In genomic region chr10:122551450-122551849, GRCh38 we compare ENCODE assay signal across 10 cellular contexts. TPM values are rescaled to one million over a fixed set of nuclear protein-coding genes. Genes with fewer than 3 reads are reported as not detected.
DNase-seq lines count a peak whose midpoint lies in the region; ATAC-seq, FAIRE-seq and TF ChIP-seq lines count a peak whose summit lies in the region.
"Had no signal": no experiment of that assay in that cellular context is flagged by ENCODE, and none has a peak within 500 bp of the region (broad histone marks: within the 10 kb centered on the region; RNA-seq: fewer than 3 reads in every experiment).

No MANE protein-coding gene starts in this region.

- CTCF ChIA-PET in IMR-90 (lab: Yijun Ruan, JAX) (no interaction called here), H1 (lab: Charles Lee; ENCODE audit: partially characterized antibody) (interaction anchor here (1.3 to 5.0 kb wide), 3 partner anchors 14 to 92 kb away, joined by 4 to 33 read pairs (median 10); no protein-coding TSS in a partner anchor)
- CTCF ChIA-PET in activated CD8-positive, alpha-beta T cell treated with anti-CD3 and anti-CD28 coated beads for 36 hours (lab: Charles Lee) = interaction anchor here (1.1 to 2.2 kb wide), 2 partner anchors 15 to 26 kb away, joined by 3 to 16 read pairs; no protein-coding TSS in a partner anchor

- H2AK5ac ChIP-seq in IMR-90 (ENCODE audit: low read depth, low read length) = no peak overlapping the region
- H2AK5ac ChIP-seq in H1 (ENCODE audit: low read depth, low read length) = no peak overlapping the region

- TF ChIP-seq CTCF in IMR-90 (conservative IDR thresholded peaks at IDR 0.05; ENCODE audit: low read depth, low read length) (no peak), H1 (IDR thresholded peaks at IDR 0.05; ENCODE audit: control extremely low read depth in 1 of 3, insufficient read depth in 1 of 3, low read depth in 1 of 3, low read length in 3 of 3) (peak in 2 of 3 experiments; percentile 3 to 13; a peak in 2 of 4 replicates), CD14-positive monocyte (IDR thresholded peaks at IDR 0.05) (no peak)
- no peak for TF ChIP-seq CTCF in activated CD8-positive, alpha-beta T cell treated with anti-CD3 and anti-CD28 coated beads for 36 hours (IDR thresholded peaks at IDR 0.05)

- POLR2A ChIA-PET in IMR-90 (lab: Charles Lee; ENCODE audit: unreplicated experiment) (no interaction called here), H1 (lab: Charles Lee; ENCODE audit: partially characterized antibody) (no interaction called here)
- POLR2A ChIA-PET in activated CD8-positive, alpha-beta T cell treated with anti-CD3 and anti-CD28 coated beads for 36 hours (lab: Charles Lee) = interaction anchor here (0.7 kb wide), 1 partner anchor 60 kb away, joined by 3 read pairs; no protein-coding TSS in a partner anchor

- H2BK12ac ChIP-seq in H1 (ENCODE audit: low read depth, low read length) = no peak overlapping the region

- no peaks in the 10 kb centered on the region for H3K27me3 Mint-ChIP-seq in activated CD8-positive, alpha-beta T cell treated with anti-CD3 and anti-CD28 coated beads for 36 hours
- H3K27me3 Mint-ChIP-seq in CD14-positive monocyte (ENCODE audit: low read depth in 3 of 3) = peaks cover 6 to 14% (median 14%) of the 10 kb centered on the region in 3 donors

- H3K56ac ChIP-seq in IMR-90 (ENCODE audit: extremely low read depth, insufficient read depth, low read length) (no peak overlapping the region), H1 (replicated peaks; ENCODE audit: insufficient read length, low read depth, low read length) (no peak overlapping the region)

- H3K27me3 ChIP-seq in IMR-90 (ENCODE audit: control insufficient read depth, insufficient read depth, low read length) = peaks cover 4% of the 10 kb centered on the region; the same call in 1 of the 2 replicates
- no peaks in the 10 kb centered on the region for H3K27me3 ChIP-seq in H1 (replicated peaks in 1 of 4; ENCODE audit: control insufficient read depth in 3 of 4, extremely low read depth in 1 of 4, insufficient read depth in 3 of 4, low read length in 3 of 4)

- H2BK20ac ChIP-seq in IMR-90 (ENCODE audit: low read depth, low read length) (no peak overlapping the region), H1 (ENCODE audit: low read length) (no peak overlapping the region)

- no peak overlapping the region for H2BK15ac ChIP-seq in IMR-90 (ENCODE audit: low read depth, low read length)
- H2BK15ac ChIP-seq in H1 (ENCODE audit: low read length) = no peak overlapping the region

- H3K14ac ChIP-seq in IMR-90 (replicated peaks; ENCODE audit: low read depth, low read length) = no peak overlapping the region
- H3K14ac ChIP-seq in H1 (ENCODE audit: insufficient read length) = no peak overlapping the region

- no peak overlapping the region for H3K4me3 Mint-ChIP-seq in activated CD8-positive, alpha-beta T cell treated with anti-CD3 and anti-CD28 coated beads for 36 hours
- no peak overlapping the region for H3K4me3 Mint-ChIP-seq in CD14-positive monocyte
- H3K4me3 Mint-ChIP-seq: naive B cell had no signal

- H4K20me1 ChIP-seq in IMR-90 (ENCODE audit: insufficient read depth, low read length) (no peaks in the 10 kb centered on the region), H1 (replicated peaks in 1 of 2; ENCODE audit: control insufficient read depth in 1 of 2, insufficient read depth in 2 of 2, low read length in 2 of 2) (no peaks in the 10 kb centered on the region)

- no peak overlapping the region for H3K4me3 ChIP-seq in IMR-90 (ENCODE audit: insufficient read depth, low read depth, low read length)
- no peak overlapping the region for H3K4me3 ChIP-seq in H1 (ENCODE audit: extremely low read depth in 1 of 4, insufficient read depth in 2 of 4, low read depth in 3 of 4, low read length in 4 of 4)

- no peaks in the 10 kb centered on the region for H3K23me2 ChIP-seq in H1 (ENCODE audit: low read depth, low read length)

- dilution Hi-C loops in IMR-90 (cut with HindIII; ENCODE audit: low sequenced_read_pairs, unreplicated experiment) = no loop called here

- H3K23ac ChIP-seq in IMR-90 (ENCODE audit: low read depth, low read length) (no peak overlapping the region), H1 (ENCODE audit: insufficient read length) (no peak overlapping the region)

- H4K8ac ChIP-seq in IMR-90 (ENCODE audit: low read depth in 2 of 2, low read length in 2 of 2) = no peak overlapping the region
- H4K8ac ChIP-seq in H1 (ENCODE audit: extremely low read depth, insufficient read depth, low read length) = no peak overlapping the region

- TF ChIP-seq POLR2A in IMR-90 (IDR thresholded peaks at IDR 0.05; ENCODE audit: low read depth, low read length) (no peak), H1 (IDR thresholded peaks at IDR 0.05; ENCODE audit: control extremely low read depth in 1 of 2, low read depth in 2 of 2, low read length in 2 of 2) (no peak), erythroblast (IDR thresholded peaks at IDR 0.05; ENCODE audit: low read length) (no peak)

- no CpG with 5 or more reads among the region's 9 CpGs for WGBS in IMR-90 (ENCODE audit: extremely low coverage in 2 of 2, insufficient read length in 1 of 2), 2 experiments
- WGBS in H1 (ENCODE audit: extremely low coverage in 1 of 2, insufficient coverage in 1 of 2, insufficient read length in 1 of 2, insufficient replicate concordance in 2 of 2, low coverage in 1 of 2, low lambda C conversion rate in 2 of 2, missing lambda C conversion rate in 1 of 2), 2 experiments = 85% methylated on average over 7 of the region's 9 CpGs; no CpG with 5 or more reads in 1 of the 2 experiments

- TF ChIP-seq EP300 in H1 (IDR thresholded peaks at IDR 0.05; ENCODE audit: borderline replicate concordance in 1 of 2, low read depth in 2 of 2, low read length in 2 of 2) = no peak

- TF ChIP-seq RAD21 in IMR-90 (IDR thresholded peaks at IDR 0.05; ENCODE audit: low read length) = no peak
- TF ChIP-seq RAD21 in H1 (IDR thresholded peaks at IDR 0.05 in 1 of 2, conservative IDR thresholded peaks at IDR 0.05 in 1 of 2; ENCODE audit: low read depth in 2 of 2, low read length in 2 of 2) = peak in 1 of 2 experiments; percentile 11; a peak in 1 of 4 replicates

- no peak overlapping the region for H2BK120ac ChIP-seq in IMR-90 (ENCODE audit: low read depth, low read length)
- no peak overlapping the region for H2BK120ac ChIP-seq in H1 (replicated peaks; ENCODE audit: low read depth, low read length)

- H3K79me2 ChIP-seq in H1 (ENCODE audit: control insufficient read depth in 1 of 2, insufficient read depth in 2 of 2, low read length in 2 of 2) = no peaks in the 10 kb centered on the region

- H3K9me3 ChIP-seq in IMR-90 (ENCODE audit: control insufficient read depth, insufficient read depth, low read length) (no peaks in the 10 kb centered on the region), H1 (ENCODE audit: insufficient read depth in 2 of 2, low read depth in 1 of 2, low read length in 1 of 2) (no peaks in the 10 kb centered on the region)

- H3K9me3 Mint-ChIP-seq in activated CD8-positive, alpha-beta T cell treated with anti-CD3 and anti-CD28 coated beads for 36 hours = no peaks in the 10 kb centered on the region
- H3K9me3 Mint-ChIP-seq in CD14-positive monocyte = peaks cover 0 to 2% (median 0%) of the 10 kb centered on the region in 7 donors

- H3K36me3 ChIP-seq in IMR-90 (ENCODE audit: control insufficient read depth, insufficient read depth, low read length) (no peaks in the 10 kb centered on the region), H1 (ENCODE audit: control insufficient read depth in 2 of 4, insufficient read depth in 4 of 4, low read length in 3 of 4) (no peaks in the 10 kb centered on the region)

- no peak overlapping the region for H4K91ac ChIP-seq in IMR-90 (ENCODE audit: insufficient read depth, low read depth, low read length)
- H4K91ac ChIP-seq in H1 (replicated peaks; ENCODE audit: insufficient read length, low read length) = no peak overlapping the region

- no peak overlapping the region for H3K9ac ChIP-seq in IMR-90 (ENCODE audit: low read depth, low read length)
- H3K9ac ChIP-seq in H1 (replicated peaks in 1 of 4; ENCODE audit: extremely low read depth in 1 of 4, low read depth in 3 of 4, low read length in 3 of 4) = no peak overlapping the region

- no peak overlapping the region for H4K5ac ChIP-seq in IMR-90 (ENCODE audit: low read depth, low read length)
- no peak overlapping the region for H4K5ac ChIP-seq in H1 (ENCODE audit: insufficient read length, low read depth, low read length)

- no TSS peak for BruUV-seq in IMR-90 (replicated peaks; lab: Mats Ljungman, UMichigan)

- DNase-seq in IMR-90 (no peak), H1 (ENCODE audit: low read depth in 1 of 2, low spot score in 2 of 2) (no peak), A172 (ENCODE audit: low spot score) (no peak), erythroblast (lab: John Stamatoyannopoulos, UW) (no peak), CD14-positive monocyte (ENCODE audit: low spot score) (no peak)
- DNase-seq in activated CD8-positive, alpha-beta T cell treated with anti-CD3 and anti-CD28 coated beads for 36 hours = peak; percentile 79
- peak; percentile 47 for DNase-seq in stimulated activated CD4-positive, alpha-beta T cell treated with anti-CD3 and anti-CD28 coated beads, Interleukin-4, amount 100 ng/mL, for 24 hours
- DNase-seq: KBM-7, naive B cell had no signal

- no peaks in the 10 kb centered on the region for H3K36me3 Mint-ChIP-seq in activated CD8-positive, alpha-beta T cell treated with anti-CD3 and anti-CD28 coated beads for 36 hours (ENCODE audit: low read depth)
- no peaks in the 10 kb centered on the region for H3K36me3 Mint-ChIP-seq in CD14-positive monocyte

- in situ Hi-C loops in IMR-90 (cut with MboI; ENCODE audit: low sequenced_read_pairs) = no loop called here

- H3K9me1 ChIP-seq in IMR-90 (ENCODE audit: insufficient read depth, low read length) = no peaks in the 10 kb centered on the region

- H2BK5ac ChIP-seq in IMR-90 (ENCODE audit: low read depth, low read length, poor library complexity, severe bottlenecking) (no peak overlapping the region), H1 (ENCODE audit: low read depth, low read length) (no peak overlapping the region)

- peak overlapping the region; percentile 15 for H3K27ac Mint-ChIP-seq in activated CD8-positive, alpha-beta T cell treated with anti-CD3 and anti-CD28 coated beads for 36 hours
- H3K27ac Mint-ChIP-seq in CD14-positive monocyte = no peak overlapping the region
- H3K27ac Mint-ChIP-seq: naive B cell had no signal

- ATAC-seq in IMR-90 (ENCODE audit: low read depth) (no peak), GM21423 (IDR thresholded peaks at IDR 0.05; ENCODE audit: unreplicated experiment) (no peak)
- peak; percentile 96 for ATAC-seq in activated CD8-positive, alpha-beta T cell treated with anti-CD3 and anti-CD28 coated beads for 36 hours

- no peak for FAIRE-seq in H1 (lab: Jason Lieb, UNC)

- H3K4me1 ChIP-seq in IMR-90 (ENCODE audit: control insufficient read depth, insufficient read depth, low read length) (no peaks in the 10 kb centered on the region), H1 (replicated peaks in 1 of 4; ENCODE audit: control insufficient read depth in 3 of 4, insufficient read depth in 4 of 4, low read length in 3 of 4) (no peaks in the 10 kb centered on the region)

- intact Hi-C loops in IMR-90 (cut with micrococcal nuclease) (no loop called here), CD14-positive monocyte (cut with micrococcal nuclease) (no loop called here)
- intact Hi-C loops in activated CD8-positive, alpha-beta T cell treated with anti-CD3 and anti-CD28 coated beads for 36 hours (cut with micrococcal nuclease) = no loop called here

- no peak overlapping the region for H3K4ac ChIP-seq in IMR-90 (ENCODE audit: low read depth, low read length)
- no peak overlapping the region for H3K4ac ChIP-seq in H1 (replicated peaks; ENCODE audit: insufficient read length, low read depth, low read length)

- H3K27ac ChIP-seq in IMR-90 (ENCODE audit: insufficient read depth, low read length) (no peak overlapping the region), H1 (ENCODE audit: low read depth, low read length) (no peak overlapping the region)

- H2AFZ ChIP-seq in IMR-90 (replicated peaks; ENCODE audit: low read length, poor library complexity) (no peak overlapping the region), H1 (ENCODE audit: low read length) (no peak overlapping the region)

- H3K4me2 ChIP-seq in IMR-90 (ENCODE audit: low read depth, low read length) (no peak overlapping the region), H1 (ENCODE audit: insufficient read depth in 1 of 2, low read depth in 2 of 2, low read length in 2 of 2) (no peak overlapping the region)

- H2AK9ac ChIP-seq in IMR-90 (replicated peaks; ENCODE audit: low read depth, low read length, poor library complexity) = peak overlapping the region; percentile 38

- H3K4me1 Mint-ChIP-seq in activated CD8-positive, alpha-beta T cell treated with anti-CD3 and anti-CD28 coated beads for 36 hours (ENCODE audit: low read depth) = peaks cover 13% of the 10 kb centered on the region
- no peaks in the 10 kb centered on the region for H3K4me1 Mint-ChIP-seq in CD14-positive monocyte
- H3K4me1 Mint-ChIP-seq: naive B cell had no signal

- no peak overlapping the region for H3K18ac ChIP-seq in IMR-90 (ENCODE audit: low read depth, low read length)
- no peak overlapping the region for H3K18ac ChIP-seq in H1 (ENCODE audit: extremely low read depth, low read length)

- H3K79me1 ChIP-seq in IMR-90 (ENCODE audit: low read depth in 1 of 2, low read length in 2 of 2) = no peaks in the 10 kb centered on the region
- no peaks in the 10 kb centered on the region for H3K79me1 ChIP-seq in H1 (ENCODE audit: low read depth, low read length)

RNA-seq across cellular contexts. Expression of gene DMBT1, which starts 9.1 kb away (rescaled TPM):
- under 0.01 TPM in 1 of 2 replicates, not detected in the other for total RNA-seq in IMR-90 (2012; rRNA removed)
- polyA plus RNA-seq in IMR-90 (2012; rRNA removed) = not detected in 2 replicates
- polyA plus RNA-seq in IMR-90 (2012; cell fraction: cytosol; rRNA removed) = not detected in 2 replicates
- not detected in 2 replicates for polyA plus RNA-seq in IMR-90 (2012; cell fraction: nucleus; rRNA removed; ENCODE audit: low replicate concordance)
- not detected for total RNA-seq in activated CD8-positive, alpha-beta T cell treated with anti-CD3 and anti-CD28 coated beads for 36 hours
- not detected in 2 replicates for total RNA-seq in H1 (2021; fragmentation: NEBNext Ultra II Directional; extraction: Animal tissue kit (Norgen Biotek cat#: 25700))
- 0.02 and 0.03 TPM in 2 replicates for polyA plus RNA-seq in H1 (2011; rRNA removed)
- not detected for polyA plus RNA-seq in H1 (2011; cell fraction: cytosol; rRNA removed)
- 0.04 TPM for polyA plus RNA-seq in H1 (2011; cell fraction: nucleus; rRNA removed)
- not detected in 4 replicates for polyA plus RNA-seq in H1 (2012, experiment 1 of 2)
- not detected for polyA plus RNA-seq in H1 (2012, experiment 2 of 2)
- 0.02 TPM for polyA plus RNA-seq in H1 (2013, experiment 1 of 2)
- polyA plus RNA-seq in H1 (2013, experiment 2 of 2) = under 0.01 TPM
- polyA minus RNA-seq in H1 (2011; rRNA and poly(A)+ RNA removed) = 0.03 TPM in 1 of 2 replicates, not detected in the other
- polyA minus RNA-seq in H1 (2011; cell fraction: cytosol; rRNA and poly(A)+ RNA removed) = not detected
- polyA minus RNA-seq in H1 (2011; cell fraction: nucleus; rRNA and poly(A)+ RNA removed) = not detected
- not detected in 2 replicates for total RNA-seq in A172 (2014; rRNA removed; shearing (Covaris generic))
- polyA plus RNA-seq in CD14-positive monocyte = not detected

Comparison
In these comparisons a context has a peak if more than half of its experiments do, and no peak if none do; other contexts are left out.
1. DNase-seq: peak in activated CD8-positive, alpha-beta T cell treated with anti-CD3 and anti-CD28 coated beads for 36 hours (single experiment) and stimulated activated CD4-positive, alpha-beta T cell treated with anti-CD3 and anti-CD28 coated beads, Interleukin-4, amount 100 ng/mL, for 24 hours (single experiment); none in IMR-90 (single experiment), H1 (0 of 2), A172 (single experiment), erythroblast (0 of 2) and CD14-positive monocyte (single experiment).
2. CTCF ChIP-seq: peak in H1 (2 of 3); none in IMR-90 (single experiment), activated CD8-positive, alpha-beta T cell treated with anti-CD3 and anti-CD28 coated beads for 36 hours (single experiment) and CD14-positive monocyte (single experiment).